1 cellular context compared by ENCODE assay signal in the genomic region with DNA sequence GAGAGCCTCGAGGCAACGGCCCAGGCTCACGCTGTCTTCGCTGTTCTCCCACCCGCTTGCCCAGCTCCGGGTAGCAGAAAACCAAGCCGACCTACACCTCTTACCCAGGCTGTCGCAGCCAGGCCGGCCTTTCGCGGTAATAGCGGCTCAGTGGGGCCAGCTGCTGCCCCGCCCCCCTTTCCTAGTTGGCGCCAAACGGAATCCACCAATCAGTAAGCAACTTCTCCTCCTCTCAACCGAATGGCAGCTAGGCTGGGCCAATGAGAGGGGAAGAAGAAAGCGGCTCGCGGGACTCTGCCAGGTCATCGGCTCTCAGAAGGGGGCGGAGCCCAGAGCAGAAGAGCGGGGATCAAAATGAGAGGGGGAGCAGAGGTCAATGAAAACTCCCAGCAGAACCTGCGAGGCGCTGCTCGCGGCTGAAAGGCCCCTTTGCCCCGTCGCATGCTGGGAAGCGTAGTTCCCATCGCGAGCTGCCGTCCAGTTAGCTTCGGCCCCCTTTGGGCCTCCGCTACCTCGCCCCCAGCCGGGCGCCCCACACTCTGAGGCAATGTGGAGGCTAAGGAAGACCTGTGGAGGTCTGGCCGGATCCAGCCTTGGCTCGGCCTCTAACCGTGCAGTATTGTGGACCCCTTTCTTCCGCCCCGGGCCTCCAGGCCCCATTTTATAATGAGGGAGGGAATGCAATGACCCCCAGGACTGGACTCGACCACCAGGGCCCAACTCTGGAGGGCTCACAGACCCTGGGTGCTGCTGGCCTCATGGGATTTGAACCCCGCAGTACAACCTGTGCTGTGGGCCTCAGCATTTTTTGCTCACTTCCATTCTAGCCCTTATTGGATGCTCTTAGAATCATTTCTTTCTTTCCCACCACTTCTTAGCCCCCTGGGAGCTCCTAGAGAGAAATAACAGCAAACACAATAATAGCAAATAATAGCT.
TF ChIP-seq lines count a peak whose summit lies in the region.

A gene (minus strand): TSS at position 152 of the 936 bp plus-strand sequence. CDS start 470 bp downstream, outside the sequence.

TF ChIP-seq in GM12878, 131 proteins besides CTCF, POLR2A, EP300 and RAD21 (continued from another document and continues in another):
- TF ChIP-seq, protein P1, sequence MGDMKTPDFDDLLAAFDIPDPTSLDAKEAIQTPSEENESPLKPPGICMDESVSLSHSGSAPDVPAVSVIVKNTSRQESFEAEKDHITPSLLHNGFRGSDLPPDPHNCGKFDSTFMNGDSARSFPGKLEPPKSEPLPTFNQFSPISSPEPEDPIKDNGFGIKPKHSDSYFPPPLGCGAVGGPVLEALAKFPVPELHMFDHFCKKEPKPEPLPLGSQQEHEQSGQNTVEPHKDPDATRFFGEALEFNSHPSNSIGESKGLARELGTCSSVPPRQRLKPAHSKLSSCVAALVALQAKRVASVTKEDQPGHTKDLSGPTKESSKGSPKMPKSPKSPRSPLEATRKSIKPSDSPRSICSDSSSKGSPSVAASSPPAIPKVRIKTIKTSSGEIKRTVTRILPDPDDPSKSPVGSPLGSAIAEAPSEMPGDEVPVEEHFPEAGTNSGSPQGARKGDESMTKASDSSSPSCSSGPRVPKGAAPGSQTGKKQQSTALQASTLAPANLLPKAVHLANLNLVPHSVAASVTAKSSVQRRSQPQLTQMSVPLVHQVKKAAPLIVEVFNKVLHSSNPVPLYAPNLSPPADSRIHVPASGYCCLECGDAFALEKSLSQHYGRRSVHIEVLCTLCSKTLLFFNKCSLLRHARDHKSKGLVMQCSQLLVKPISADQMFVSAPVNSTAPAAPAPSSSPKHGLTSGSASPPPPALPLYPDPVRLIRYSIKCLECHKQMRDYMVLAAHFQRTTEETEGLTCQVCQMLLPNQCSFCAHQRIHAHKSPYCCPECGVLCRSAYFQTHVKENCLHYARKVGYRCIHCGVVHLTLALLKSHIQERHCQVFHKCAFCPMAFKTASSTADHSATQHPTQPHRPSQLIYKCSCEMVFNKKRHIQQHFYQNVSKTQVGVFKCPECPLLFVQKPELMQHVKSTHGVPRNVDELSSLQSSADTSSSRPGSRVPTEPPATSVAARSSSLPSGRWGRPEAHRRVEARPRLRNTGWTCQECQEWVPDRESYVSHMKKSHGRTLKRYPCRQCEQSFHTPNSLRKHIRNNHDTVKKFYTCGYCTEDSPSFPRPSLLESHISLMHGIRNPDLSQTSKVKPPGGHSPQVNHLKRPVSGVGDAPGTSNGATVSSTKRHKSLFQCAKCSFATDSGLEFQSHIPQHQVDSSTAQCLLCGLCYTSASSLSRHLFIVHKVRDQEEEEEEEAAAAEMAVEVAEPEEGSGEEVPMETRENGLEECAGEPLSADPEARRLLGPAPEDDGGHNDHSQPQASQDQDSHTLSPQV (IDR thresholded peaks at IDR 0.05), result no peak
- peak; percentile 93 for TF ChIP-seq NR2C1 (IDR thresholded peaks at IDR 0.05)
- TF ChIP-seq TCF12 (IDR thresholded peaks at IDR 0.05; ENCODE audit: low read depth, low read length), result peak; percentile 64; the same call in 1 of the 2 replicates
- no peak for TF ChIP-seq NFXL1 (IDR thresholded peaks at IDR 0.05; ENCODE audit: borderline replicate concordance)
- TF ChIP-seq NR2F1 (conservative IDR thresholded peaks at IDR 0.05), result peak; percentile 91
- TF ChIP-seq, protein P2, sequence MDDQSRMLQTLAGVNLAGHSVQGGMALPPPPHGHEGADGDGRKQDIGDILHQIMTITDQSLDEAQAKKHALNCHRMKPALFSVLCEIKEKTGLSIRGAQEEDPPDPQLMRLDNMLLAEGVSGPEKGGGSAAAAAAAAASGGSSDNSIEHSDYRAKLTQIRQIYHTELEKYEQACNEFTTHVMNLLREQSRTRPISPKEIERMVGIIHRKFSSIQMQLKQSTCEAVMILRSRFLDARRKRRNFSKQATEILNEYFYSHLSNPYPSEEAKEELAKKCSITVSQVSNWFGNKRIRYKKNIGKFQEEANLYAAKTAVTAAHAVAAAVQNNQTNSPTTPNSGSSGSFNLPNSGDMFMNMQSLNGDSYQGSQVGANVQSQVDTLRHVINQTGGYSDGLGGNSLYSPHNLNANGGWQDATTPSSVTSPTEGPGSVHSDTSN (IDR thresholded peaks at IDR 0.05; ENCODE audit: insufficient replicate concordance, low read depth, low read length), result peak; percentile 93
- TF ChIP-seq, protein P3, sequence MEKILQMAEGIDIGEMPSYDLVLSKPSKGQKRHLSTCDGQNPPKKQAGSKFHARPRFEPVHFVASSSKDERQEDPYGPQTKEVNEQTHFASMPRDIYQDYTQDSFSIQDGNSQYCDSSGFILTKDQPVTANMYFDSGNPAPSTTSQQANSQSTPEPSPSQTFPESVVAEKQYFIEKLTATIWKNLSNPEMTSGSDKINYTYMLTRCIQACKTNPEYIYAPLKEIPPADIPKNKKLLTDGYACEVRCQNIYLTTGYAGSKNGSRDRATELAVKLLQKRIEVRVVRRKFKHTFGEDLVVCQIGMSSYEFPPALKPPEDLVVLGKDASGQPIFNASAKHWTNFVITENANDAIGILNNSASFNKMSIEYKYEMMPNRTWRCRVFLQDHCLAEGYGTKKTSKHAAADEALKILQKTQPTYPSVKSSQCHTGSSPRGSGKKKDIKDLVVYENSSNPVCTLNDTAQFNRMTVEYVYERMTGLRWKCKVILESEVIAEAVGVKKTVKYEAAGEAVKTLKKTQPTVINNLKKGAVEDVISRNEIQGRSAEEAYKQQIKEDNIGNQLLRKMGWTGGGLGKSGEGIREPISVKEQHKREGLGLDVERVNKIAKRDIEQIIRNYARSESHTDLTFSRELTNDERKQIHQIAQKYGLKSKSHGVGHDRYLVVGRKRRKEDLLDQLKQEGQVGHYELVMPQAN (conservative IDR thresholded peaks at IDR 0.05), result peak; percentile 100
- TF ChIP-seq BRCA1 (IDR thresholded peaks at IDR 0.05; ENCODE audit: low read depth, low read length), result peak; percentile 22; the same call in 1 of the 2 replicates
- TF ChIP-seq, protein P4, sequence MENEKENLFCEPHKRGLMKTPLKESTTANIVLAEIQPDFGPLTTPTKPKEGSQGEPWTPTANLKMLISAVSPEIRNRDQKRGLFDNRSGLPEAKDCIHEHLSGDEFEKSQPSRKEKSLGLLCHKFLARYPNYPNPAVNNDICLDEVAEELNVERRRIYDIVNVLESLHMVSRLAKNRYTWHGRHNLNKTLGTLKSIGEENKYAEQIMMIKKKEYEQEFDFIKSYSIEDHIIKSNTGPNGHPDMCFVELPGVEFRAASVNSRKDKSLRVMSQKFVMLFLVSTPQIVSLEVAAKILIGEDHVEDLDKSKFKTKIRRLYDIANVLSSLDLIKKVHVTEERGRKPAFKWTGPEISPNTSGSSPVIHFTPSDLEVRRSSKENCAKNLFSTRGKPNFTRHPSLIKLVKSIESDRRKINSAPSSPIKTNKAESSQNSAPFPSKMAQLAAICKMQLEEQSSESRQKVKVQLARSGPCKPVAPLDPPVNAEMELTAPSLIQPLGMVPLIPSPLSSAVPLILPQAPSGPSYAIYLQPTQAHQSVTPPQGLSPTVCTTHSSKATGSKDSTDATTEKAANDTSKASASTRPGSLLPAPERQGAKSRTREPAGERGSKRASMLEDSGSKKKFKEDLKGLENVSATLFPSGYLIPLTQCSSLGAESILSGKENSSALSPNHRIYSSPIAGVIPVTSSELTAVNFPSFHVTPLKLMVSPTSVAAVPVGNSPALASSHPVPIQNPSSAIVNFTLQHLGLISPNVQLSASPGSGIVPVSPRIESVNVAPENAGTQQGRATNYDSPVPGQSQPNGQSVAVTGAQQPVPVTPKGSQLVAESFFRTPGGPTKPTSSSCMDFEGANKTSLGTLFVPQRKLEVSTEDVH (IDR thresholded peaks at IDR 0.05; ENCODE audit: low read depth, partially characterized antibody), result peak; percentile 99
- 0 out of 4 replicates have a peak, but pooled peaks of 1 of the 2 experiments have one; percentile 11 for TF ChIP-seq BHLHE40 (IDR thresholded peaks at IDR 0.05; ENCODE audit: borderline replicate concordance in 1 of 2, low read depth in 2 of 2, low read length in 1 of 2)
- TF ChIP-seq, protein P5, sequence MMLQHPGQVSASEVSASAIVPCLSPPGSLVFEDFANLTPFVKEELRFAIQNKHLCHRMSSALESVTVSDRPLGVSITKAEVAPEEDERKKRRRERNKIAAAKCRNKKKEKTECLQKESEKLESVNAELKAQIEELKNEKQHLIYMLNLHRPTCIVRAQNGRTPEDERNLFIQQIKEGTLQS (IDR thresholded peaks at IDR 0.05; ENCODE audit: borderline replicate concordance, extremely low read depth, low read depth, low read length), result no peak
- TF ChIP-seq, protein P6, sequence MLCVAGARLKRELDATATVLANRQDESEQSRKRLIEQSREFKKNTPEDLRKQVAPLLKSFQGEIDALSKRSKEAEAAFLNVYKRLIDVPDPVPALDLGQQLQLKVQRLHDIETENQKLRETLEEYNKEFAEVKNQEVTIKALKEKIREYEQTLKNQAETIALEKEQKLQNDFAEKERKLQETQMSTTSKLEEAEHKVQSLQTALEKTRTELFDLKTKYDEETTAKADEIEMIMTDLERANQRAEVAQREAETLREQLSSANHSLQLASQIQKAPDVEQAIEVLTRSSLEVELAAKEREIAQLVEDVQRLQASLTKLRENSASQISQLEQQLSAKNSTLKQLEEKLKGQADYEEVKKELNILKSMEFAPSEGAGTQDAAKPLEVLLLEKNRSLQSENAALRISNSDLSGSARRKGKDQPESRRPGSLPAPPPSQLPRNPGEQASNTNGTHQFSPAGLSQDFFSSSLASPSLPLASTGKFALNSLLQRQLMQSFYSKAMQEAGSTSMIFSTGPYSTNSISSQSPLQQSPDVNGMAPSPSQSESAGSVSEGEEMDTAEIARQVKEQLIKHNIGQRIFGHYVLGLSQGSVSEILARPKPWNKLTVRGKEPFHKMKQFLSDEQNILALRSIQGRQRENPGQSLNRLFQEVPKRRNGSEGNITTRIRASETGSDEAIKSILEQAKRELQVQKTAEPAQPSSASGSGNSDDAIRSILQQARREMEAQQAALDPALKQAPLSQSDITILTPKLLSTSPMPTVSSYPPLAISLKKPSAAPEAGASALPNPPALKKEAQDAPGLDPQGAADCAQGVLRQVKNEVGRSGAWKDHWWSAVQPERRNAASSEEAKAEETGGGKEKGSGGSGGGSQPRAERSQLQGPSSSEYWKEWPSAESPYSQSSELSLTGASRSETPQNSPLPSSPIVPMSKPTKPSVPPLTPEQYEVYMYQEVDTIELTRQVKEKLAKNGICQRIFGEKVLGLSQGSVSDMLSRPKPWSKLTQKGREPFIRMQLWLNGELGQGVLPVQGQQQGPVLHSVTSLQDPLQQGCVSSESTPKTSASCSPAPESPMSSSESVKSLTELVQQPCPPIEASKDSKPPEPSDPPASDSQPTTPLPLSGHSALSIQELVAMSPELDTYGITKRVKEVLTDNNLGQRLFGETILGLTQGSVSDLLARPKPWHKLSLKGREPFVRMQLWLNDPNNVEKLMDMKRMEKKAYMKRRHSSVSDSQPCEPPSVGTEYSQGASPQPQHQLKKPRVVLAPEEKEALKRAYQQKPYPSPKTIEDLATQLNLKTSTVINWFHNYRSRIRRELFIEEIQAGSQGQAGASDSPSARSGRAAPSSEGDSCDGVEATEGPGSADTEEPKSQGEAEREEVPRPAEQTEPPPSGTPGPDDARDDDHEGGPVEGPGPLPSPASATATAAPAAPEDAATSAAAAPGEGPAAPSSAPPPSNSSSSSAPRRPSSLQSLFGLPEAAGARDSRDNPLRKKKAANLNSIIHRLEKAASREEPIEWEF (IDR thresholded peaks at IDR 0.05; ENCODE audit: insufficient replicate concordance, low read depth, low read length), result peak; percentile 31
- no peak for TF ChIP-seq BACH1 (IDR thresholded peaks at IDR 0.05; ENCODE audit: borderline replicate concordance)
- TF ChIP-seq YY1 (IDR thresholded peaks at IDR 0.05; ENCODE audit: low read depth, low read length), result peak; percentile 41; the same call in 1 of the 2 replicates
- peak; percentile 49 for TF ChIP-seq FOS (IDR thresholded peaks at IDR 0.05; ENCODE audit: borderline replicate concordance, extremely low read depth, insufficient read length)
- peak; percentile 100 for TF ChIP-seq SIN3A (IDR thresholded peaks at IDR 0.05; ENCODE audit: low read depth, low read length)
- no peak for TF ChIP-seq TARDBP (IDR thresholded peaks at IDR 0.05; ENCODE audit: borderline replicate concordance)
- TF ChIP-seq, protein P7, sequence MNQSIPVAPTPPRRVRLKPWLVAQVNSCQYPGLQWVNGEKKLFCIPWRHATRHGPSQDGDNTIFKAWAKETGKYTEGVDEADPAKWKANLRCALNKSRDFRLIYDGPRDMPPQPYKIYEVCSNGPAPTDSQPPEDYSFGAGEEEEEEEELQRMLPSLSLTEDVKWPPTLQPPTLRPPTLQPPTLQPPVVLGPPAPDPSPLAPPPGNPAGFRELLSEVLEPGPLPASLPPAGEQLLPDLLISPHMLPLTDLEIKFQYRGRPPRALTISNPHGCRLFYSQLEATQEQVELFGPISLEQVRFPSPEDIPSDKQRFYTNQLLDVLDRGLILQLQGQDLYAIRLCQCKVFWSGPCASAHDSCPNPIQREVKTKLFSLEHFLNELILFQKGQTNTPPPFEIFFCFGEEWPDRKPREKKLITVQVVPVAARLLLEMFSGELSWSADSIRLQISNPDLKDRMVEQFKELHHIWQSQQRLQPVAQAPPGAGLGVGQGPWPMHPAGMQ (IDR thresholded peaks at IDR 0.05; ENCODE audit: borderline replicate concordance), result no peak
- 0 out of 4 replicates have a peak, but pooled peaks of 1 of the 2 experiments have one; percentile 7 for TF ChIP-seq SRF (IDR thresholded peaks at IDR 0.05; ENCODE audit: low read depth in 2 of 2, low read length in 2 of 2)
- TF ChIP-seq, protein P8, sequence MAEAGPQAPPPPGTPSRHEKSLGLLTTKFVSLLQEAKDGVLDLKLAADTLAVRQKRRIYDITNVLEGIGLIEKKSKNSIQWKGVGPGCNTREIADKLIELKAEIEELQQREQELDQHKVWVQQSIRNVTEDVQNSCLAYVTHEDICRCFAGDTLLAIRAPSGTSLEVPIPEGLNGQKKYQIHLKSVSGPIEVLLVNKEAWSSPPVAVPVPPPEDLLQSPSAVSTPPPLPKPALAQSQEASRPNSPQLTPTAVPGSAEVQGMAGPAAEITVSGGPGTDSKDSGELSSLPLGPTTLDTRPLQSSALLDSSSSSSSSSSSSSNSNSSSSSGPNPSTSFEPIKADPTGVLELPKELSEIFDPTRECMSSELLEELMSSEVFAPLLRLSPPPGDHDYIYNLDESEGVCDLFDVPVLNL (IDR thresholded peaks at IDR 0.05; ENCODE audit: low read depth, low read length), result peak; percentile 96
- no peak for TF ChIP-seq PAX5 (IDR thresholded peaks at IDR 0.05; ENCODE audit: borderline replicate concordance, low read depth, low read length)
- TF ChIP-seq KLF5 (IDR thresholded peaks at IDR 0.05; ENCODE audit: partially characterized antibody), result no peak
- TF ChIP-seq, protein P9, sequence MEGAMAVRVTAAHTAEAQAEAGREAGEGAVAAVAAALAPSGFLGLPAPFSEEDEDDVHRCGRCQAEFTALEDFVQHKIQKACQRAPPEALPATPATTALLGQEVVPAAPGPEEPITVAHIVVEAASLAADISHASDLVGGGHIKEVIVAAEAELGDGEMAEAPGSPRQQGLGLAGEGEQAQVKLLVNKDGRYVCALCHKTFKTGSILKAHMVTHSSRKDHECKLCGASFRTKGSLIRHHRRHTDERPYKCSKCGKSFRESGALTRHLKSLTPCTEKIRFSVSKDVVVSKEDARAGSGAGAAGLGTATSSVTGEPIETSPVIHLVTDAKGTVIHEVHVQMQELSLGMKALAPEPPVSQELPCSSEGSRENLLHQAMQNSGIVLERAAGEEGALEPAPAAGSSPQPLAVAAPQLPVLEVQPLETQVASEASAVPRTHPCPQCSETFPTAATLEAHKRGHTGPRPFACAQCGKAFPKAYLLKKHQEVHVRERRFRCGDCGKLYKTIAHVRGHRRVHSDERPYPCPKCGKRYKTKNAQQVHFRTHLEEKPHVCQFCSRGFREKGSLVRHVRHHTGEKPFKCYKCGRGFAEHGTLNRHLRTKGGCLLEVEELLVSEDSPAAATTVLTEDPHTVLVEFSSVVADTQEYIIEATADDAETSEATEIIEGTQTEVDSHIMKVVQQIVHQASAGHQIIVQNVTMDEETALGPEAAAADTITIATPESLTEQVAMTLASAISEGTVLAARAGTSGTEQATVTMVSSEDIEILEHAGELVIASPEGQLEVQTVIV (IDR thresholded peaks at IDR 0.05; ENCODE audit: borderline replicate concordance, partially characterized antibody), result no peak
- no peak for TF ChIP-seq HDAC6 (IDR thresholded peaks at IDR 0.05; ENCODE audit: unreplicated experiment)
- TF ChIP-seq CHD2 (IDR thresholded peaks at IDR 0.05; ENCODE audit: borderline replicate concordance, low read depth, low read length), result peak; percentile 95
- no peak for TF ChIP-seq FOXM1 (IDR thresholded peaks at IDR 0.05; ENCODE audit: low read depth, low read length)
